In the genomic region with DNA sequence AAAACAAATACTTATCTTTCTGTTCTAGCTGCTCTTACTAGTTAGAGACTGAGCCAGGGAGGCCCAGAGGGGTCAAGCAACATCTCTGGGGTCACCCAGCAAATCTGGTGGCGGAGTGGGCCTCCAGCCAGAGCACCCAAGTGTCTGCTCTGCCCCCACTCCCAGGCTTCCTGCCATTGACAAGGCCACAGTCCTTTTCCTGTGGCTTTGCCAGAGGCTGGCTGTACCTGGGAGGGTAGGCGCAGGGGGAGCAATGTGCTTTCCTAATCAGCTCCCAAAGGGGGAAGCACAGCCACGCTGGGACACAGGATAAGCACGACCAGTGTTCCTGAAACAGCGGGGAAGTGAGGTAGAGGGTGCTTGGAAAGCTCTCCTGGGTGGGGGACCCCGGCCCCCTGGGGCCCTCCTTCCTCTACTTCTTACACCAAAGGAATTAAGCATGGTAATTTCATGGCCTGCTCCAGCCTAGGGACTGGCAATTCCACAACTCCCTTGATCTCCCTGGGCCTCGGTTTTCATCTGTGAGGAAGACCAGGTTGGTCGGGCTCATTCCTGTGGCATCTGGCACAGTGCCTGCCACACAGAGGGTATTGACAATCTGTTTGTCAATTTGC, we compare ENCODE assay signal across 1 cellular context.
TF ChIP-seq lines count a peak whose summit lies in the region.

No MANE protein-coding gene starts in this region.

TF ChIP-seq in K562, 482 proteins besides CTCF, POLR2A, EP300 and RAD21:
- TF ChIP-seq CBFA2T3 (IDR thresholded peaks at IDR 0.05) (no peak), BCOR (IDR thresholded peaks at IDR 0.05) (peak; percentile 49), KDM1A (IDR thresholded peaks at IDR 0.05) (0 out of 4 replicates have a peak, but pooled peaks of 1 of the 2 experiments have one; percentile 9), ZFP36 (IDR thresholded peaks at IDR 0.05; ENCODE audit: low read depth, low read length, partially characterized antibody) (peak; percentile 59), ZNF699 (CRISPR knock-in tag; IDR thresholded peaks at IDR 0.05; ENCODE audit: insufficient replicate concordance) (no peak), HNRNPLL (IDR thresholded peaks at IDR 0.05; ENCODE audit: low read depth, low read length, poor library complexity, severe bottlenecking) (no peak), NEUROD1 (IDR thresholded peaks at IDR 0.05; ENCODE audit: borderline replicate concordance, low read depth, low read length, partially characterized antibody) (no peak)
TF ChIP-seq in K562: peak in this region for 3.
